In the genomic region with DNA sequence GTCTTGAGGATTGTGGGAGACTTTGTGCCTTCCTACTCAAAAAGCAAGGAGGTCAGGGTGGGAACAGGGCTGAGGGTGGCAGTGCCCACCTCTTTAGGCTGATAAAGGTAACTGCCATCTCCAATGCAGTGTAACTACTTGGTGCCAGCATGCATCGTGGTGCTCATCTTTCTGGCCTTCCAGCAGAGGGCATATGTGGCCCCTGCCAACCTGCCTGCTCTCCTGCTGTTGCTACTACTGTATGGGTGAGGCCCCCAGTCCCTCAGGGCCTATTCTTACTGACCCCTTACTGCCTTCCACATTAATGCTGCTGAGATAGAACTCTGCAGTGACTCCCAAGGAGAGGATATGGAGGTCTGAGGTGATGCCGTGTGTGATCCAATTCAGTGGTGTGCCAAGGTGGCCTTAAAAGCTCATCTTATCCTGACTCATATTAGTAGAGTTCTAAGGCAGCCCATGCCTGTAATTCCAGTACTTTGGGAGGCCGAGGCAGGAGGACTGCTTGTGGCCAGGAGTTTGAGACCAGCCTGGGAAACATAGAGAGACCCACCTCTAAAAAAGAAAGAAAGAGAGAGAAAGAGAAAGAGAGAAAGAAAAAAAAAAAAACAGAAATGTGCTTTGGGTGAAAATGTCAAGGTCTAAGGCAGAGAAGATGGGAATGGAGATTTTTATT, we compare ENCODE assay signal across 8 cellular contexts. TPM values are rescaled to one million over a fixed set of nuclear protein-coding genes. Genes with fewer than 3 reads are reported as not detected.
DNase-seq lines count a peak whose midpoint lies in the region; ATAC-seq, FAIRE-seq and TF ChIP-seq lines count a peak whose summit lies in the region.

No MANE protein-coding gene starts in this region.

- no peaks in the 10 kb centered on the region for H3K79me2 ChIP-seq in OCI-LY3 (ENCODE audit: low read length)

- DNase-seq in NCI-H82 (lab: John Stamatoyannopoulos, UW) (peak; percentile 54), NCI-H82 treated with DMSO at 0.1 percent for 48 hours (lab: John Stamatoyannopoulos, UW; ENCODE audit: unreplicated experiment) (no peak), brain microvascular endothelial cell (peak; percentile 58), small intestine (peak; percentile 61), Right ventricle myocardium superior (no peak), AG08396 (ENCODE audit: low spot score) (no peak)

- TF ChIP-seq POLR2A in GM18505 (IDR thresholded peaks at IDR 0.05; ENCODE audit: borderline replicate concordance, extremely low read depth, insufficient read depth, insufficient read length) = no peak

- H4K20me1 ChIP-seq in OCI-LY3 (ENCODE audit: insufficient read depth, low read length) = no peaks in the 10 kb centered on the region

- in situ Hi-C loops in brain microvascular endothelial cell (cut with HindIII; ENCODE audit: low pct_ligation_motif_present, low sequenced_read_pairs) = no loop called here

- ATAC-seq in Right ventricle myocardium superior (ENCODE audit: poor library complexity) (no peak), GM18505 (IDR thresholded peaks at IDR 0.05; ENCODE audit: unreplicated experiment) (no peak)

- H3K9ac ChIP-seq in OCI-LY3 (ENCODE audit: low read length) = no peak overlapping the region

- H3K9me3 ChIP-seq in OCI-LY3 (ENCODE audit: insufficient read depth, low read length) (no peaks in the 10 kb centered on the region), small intestine (ENCODE audit: control insufficient read depth, low read depth) (no peaks in the 10 kb centered on the region)

- TF ChIP-seq CTCF in OCI-LY3 (IDR thresholded peaks at IDR 0.05; ENCODE audit: low read depth, low read length) (peak; percentile 78), brain microvascular endothelial cell (IDR thresholded peaks at IDR 0.05; ENCODE audit: low read depth, low read length, missing control alignments) (no peak)

- H3K36me3 ChIP-seq in OCI-LY3 (replicated peaks; ENCODE audit: low read depth, low read length) (peaks cover 17% of the 10 kb centered on the region), brain microvascular endothelial cell (replicated peaks) (no peaks in the 10 kb centered on the region), small intestine (ENCODE audit: control insufficient read depth in 2 of 2, insufficient read depth in 2 of 2, low read length in 2 of 2) (no peaks in the 10 kb centered on the region)

- 28 to 45% (median 38%) methylated on average over 3 of the region's 3 CpGs for WGBS in small intestine, 3 donors

- intact Hi-C loops in Right ventricle myocardium superior (cut with DNase I) = no loop called here

- H3K27ac ChIP-seq in OCI-LY3 (ENCODE audit: low read length) (no peak overlapping the region), brain microvascular endothelial cell (no peak overlapping the region), small intestine (ENCODE audit: low read depth in 1 of 2, low read length in 1 of 2) (no peak overlapping the region)

- no peak overlapping the region for H2AFZ ChIP-seq in OCI-LY3 (ENCODE audit: low read depth, low read length)

- FAIRE-seq in small intestine (lab: Jason Lieb, UNC) = no peak

- H3K27me3 ChIP-seq in OCI-LY3 (ENCODE audit: low read depth, low read length) = no peaks in the 10 kb centered on the region
- H3K27me3 ChIP-seq in brain microvascular endothelial cell (replicated peaks) = no peaks in the 10 kb centered on the region
- H3K27me3 ChIP-seq in small intestine (ENCODE audit: control insufficient read depth in 2 of 2, insufficient read depth in 2 of 2, low read length in 2 of 2) = no peaks in the 10 kb centered on the region

- H3K4me2 ChIP-seq in OCI-LY3 (ENCODE audit: low read length) = no peak overlapping the region

- H3K4me3 ChIP-seq in OCI-LY3 (ENCODE audit: low read length) = no peak overlapping the region
- no peak overlapping the region for H3K4me3 ChIP-seq in brain microvascular endothelial cell (ENCODE audit: low read depth, low read length)
- H3K4me3 ChIP-seq in small intestine (ENCODE audit: low read depth in 1 of 2, low read length in 2 of 2) = no peak overlapping the region

- H3K4me1 ChIP-seq in OCI-LY3 (ENCODE audit: low read length) (no peaks in the 10 kb centered on the region), small intestine (ENCODE audit: control insufficient read depth in 2 of 2, insufficient read depth in 1 of 2, low read depth in 1 of 2, low read length in 1 of 2) (no peaks in the 10 kb centered on the region)

RNA-seq across cellular contexts. Expression of a gene that starts 9.6 kb away (rescaled TPM):
- polyA plus RNA-seq in small intestine = 10 to 100 TPM; 34.3 to 81.1 (median 62.6) TPM
- total RNA-seq in Right ventricle myocardium superior = 5.1 TPM

RNA-seq across cellular contexts. Expression of a gene that starts 17.4 kb away (rescaled TPM):
- polyA plus RNA-seq in small intestine = 10 to 100 TPM in 2 of 3 donors, 1 to 10 TPM in 1; 6.2 to 60.3 (median 34.2) TPM
- 5.2 TPM for total RNA-seq in Right ventricle myocardium superior

RNA-seq across cellular contexts. Expression of a gene that starts 30.9 kb away (rescaled TPM):
- 10 to 100 TPM; 14.5 to 34.4 (median 26.2) TPM for polyA plus RNA-seq in small intestine
- total RNA-seq in Right ventricle myocardium superior = 69.8 TPM

RNA-seq across cellular contexts. Expression of a gene that starts 36.0 kb away (rescaled TPM):
- not detected for polyA plus RNA-seq in small intestine
- total RNA-seq in Right ventricle myocardium superior = not detected

RNA-seq across cellular contexts. Expression of a gene that starts 36.4 kb away (rescaled TPM):
- polyA plus RNA-seq in small intestine = 100 to 1,000 TPM; 153 to 313 (median 219) TPM
- 109 TPM for total RNA-seq in Right ventricle myocardium superior

Comparison
In these comparisons a context has a peak if more than half of its experiments do, and no peak if none do; other contexts are left out.
1. DNase-seq: peak in NCI-H82 (single experiment), brain microvascular endothelial cell (single experiment) and small intestine (single experiment); none in NCI-H82 treated with DMSO at 0.1 percent for 48 hours (single experiment), Right ventricle myocardium superior (single experiment) and AG08396 (single experiment).